ENCODE assay signal across 8 cellular contexts in the genomic region with DNA sequence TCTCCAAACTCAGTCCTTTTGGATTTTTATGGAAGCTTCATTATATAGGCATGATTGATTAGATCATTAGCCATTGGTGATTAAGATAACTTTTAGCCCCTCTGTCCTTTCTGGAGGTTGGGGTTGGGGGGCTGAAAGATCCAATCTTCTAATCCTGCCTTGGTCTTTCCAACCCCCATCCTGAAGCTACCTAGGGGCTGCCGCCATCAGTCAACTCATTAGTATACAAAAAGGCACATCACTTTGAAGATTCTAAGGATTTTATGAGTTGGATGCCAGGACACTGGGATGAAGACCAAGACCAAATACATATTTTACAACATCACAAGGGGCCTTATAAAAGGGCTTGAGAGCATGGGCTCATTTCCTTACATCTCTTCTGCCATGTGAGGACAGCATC. TPM values are rescaled to one million over a fixed set of nuclear protein-coding genes. Genes with fewer than 3 reads are reported as not detected.
"Had no signal": no experiment of that assay in that cellular context is flagged by ENCODE, and none has a peak within 500 bp of the region (broad histone marks: within the 10 kb centered on the region; RNA-seq: fewer than 3 reads in every experiment).

No MANE protein-coding gene starts in this region.

- ATAC-seq: HepG2, K562 had no signal

- DNase-seq: IMR-90, KBM-7, KG1 had no signal

- H3K27ac ChIP-seq: HL-60 had no signal

- H3K4me3 ChIP-seq: K562 had no signal

RNA-seq across cellular contexts. Expression of a gene that starts 47.5 kb away (rescaled TPM):
- total RNA-seq: HepG2, HT-29, K562 had no signal
- polyA plus RNA-seq: HepG2, IgD-negative memory B cell, K562 had no signal
